In the genomic region with DNA sequence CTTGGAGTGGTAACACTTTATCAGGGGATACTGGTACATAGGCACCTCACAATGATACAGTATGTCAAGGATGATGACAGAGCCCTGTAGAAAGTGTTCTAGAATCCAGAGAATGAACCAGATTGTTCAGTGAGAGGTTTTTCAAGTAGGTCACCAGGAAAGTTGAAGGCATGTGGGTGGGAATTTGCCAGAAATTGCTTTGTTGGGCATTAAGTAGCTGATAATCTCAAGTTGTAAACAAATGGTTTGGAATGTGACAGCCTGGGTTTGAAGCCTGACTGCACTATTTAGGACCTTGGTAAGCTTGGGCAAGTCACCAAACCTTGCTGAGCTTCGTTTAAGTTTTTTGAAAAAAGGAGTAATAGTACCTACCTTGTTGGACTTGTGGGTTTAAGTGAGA, we compare ENCODE assay signal across 38 cellular contexts.
"Had no signal": no experiment of that assay in that cellular context is flagged by ENCODE, and none has a peak within 500 bp of the region (broad histone marks: within the 10 kb centered on the region; RNA-seq: fewer than 3 reads in every experiment).

No MANE protein-coding gene starts in this region.

- H3K4me3 Mint-ChIP-seq: activated B cell treated with CpG ODN at 0.5 μM for 24 hours; activated CD4-positive, alpha-beta memory T cell treated with anti-CD3 and anti-CD28 coated beads, Interleukin-2, amount 10 ng/mL, durations not matched to agents 7 days and 5 days; activated CD8-positive, alpha-beta memory T cell treated with anti-CD3 and anti-CD28 coated beads, Interleukin-2, amount 10 ng/mL, durations not matched to agents 7 days and 5 days; activated naive CD4-positive, alpha-beta T cell treated with anti-CD3 and anti-CD28 coated beads, Interleukin-2, amount 10 ng/mL, durations not matched to agents 7 days and 5 days; activated naive CD8-positive, alpha-beta T cell; activated naive CD8-positive, alpha-beta T cell treated with anti-CD3 and anti-CD28 coated beads, Interleukin-2, amount 50 U/mL, for 24 hours; central memory CD8-positive, alpha-beta T cell; T-cell; T-helper 17 cell had no signal

- H3K4me3 ChIP-seq: cardiac muscle cell, Peyer's patch had no signal

- H3K27ac Mint-ChIP-seq: activated B cell treated with CpG ODN at 0.5 μM for 24 hours; activated CD4-positive, alpha-beta memory T cell treated with anti-CD3 and anti-CD28 coated beads, Interleukin-2, amount 10 ng/mL, durations not matched to agents 7 days and 5 days; activated CD8-positive, alpha-beta memory T cell treated with anti-CD3 and anti-CD28 coated beads, Interleukin-2, amount 10 ng/mL, durations not matched to agents 7 days and 5 days; activated naive CD4-positive, alpha-beta T cell treated with anti-CD3 and anti-CD28 coated beads, Interleukin-2, amount 10 ng/mL, durations not matched to agents 7 days and 5 days; activated naive CD8-positive, alpha-beta T cell; activated naive CD8-positive, alpha-beta T cell treated with anti-CD3 and anti-CD28 coated beads, Interleukin-2, amount 50 U/mL, for 24 hours; T-cell; T-helper 17 cell had no signal

- H3K27ac ChIP-seq: cardiac muscle cell, Peyer's patch, VCaP had no signal

- H3K9me3 Mint-ChIP-seq: central memory CD8-positive, alpha-beta T cell had no signal

- H3K4me1 Mint-ChIP-seq: activated naive CD4-positive, alpha-beta T cell treated with anti-CD3 and anti-CD28 coated beads, Interleukin-2, amount 10 ng/mL, durations not matched to agents 7 days and 5 days; activated naive CD8-positive, alpha-beta T cell treated with anti-CD3 and anti-CD28 coated beads, Interleukin-2, amount 50 U/mL, for 24 hours; T-cell; T-helper 17 cell had no signal

- H3K27me3 Mint-ChIP-seq: activated B cell treated with CpG ODN at 0.5 μM for 24 hours; central memory CD8-positive, alpha-beta T cell had no signal

- H3K9me3 ChIP-seq: Peyer's patch had no signal

- DNase-seq: activated B cell treated with CpG ODN at 0.5 μM for 24 hours; activated CD4-positive, alpha-beta memory T cell treated with anti-CD3 and anti-CD28 coated beads, Interleukin-2, amount 10 ng/mL, durations not matched to agents 7 days and 5 days; activated CD4-positive, alpha-beta T cell treated with anti-CD3 and anti-CD28 coated beads for 48 hours; activated CD4-positive, CD25-positive, alpha-beta regulatory T cell treated with anti-CD3 and anti-CD28 coated beads, Interleukin-2, amount 50 U/mL, for 72 hours; activated CD8-positive, alpha-beta memory T cell treated with anti-CD3 and anti-CD28 coated beads for 24 hours; activated CD8-positive, alpha-beta memory T cell treated with anti-CD3 and anti-CD28 coated beads, Interleukin-2, amount 10 ng/mL, durations not matched to agents 7 days and 5 days; activated CD8-positive, alpha-beta memory T cell treated with anti-CD3 and anti-CD28 coated beads, Interleukin-2, amount 50 U/mL, for 48 hours; activated effector memory CD4-positive, alpha-beta T cell treated with Interleukin-2 at 50 U/mL for 16 hours; activated naive CD4-positive, alpha-beta T cell treated with anti-CD3 and anti-CD28 coated beads, Interleukin-2, amount 10 ng/mL, durations not matched to agents 7 days and 5 days; activated naive CD8-positive, alpha-beta T cell treated with anti-CD3 and anti-CD28 coated beads, Interleukin-2, amount 50 U/mL, for 24 hours; activated T-cell treated with anti-CD3 and anti-CD28 coated beads, Interleukin-2, amount 50 U/mL, for 48 hours; amniotic stem cell; aorta; Kasumi-1; KG1; MM.1S; MV-4-11; NCI-H1092; NCI-H1436 treated with DMSO at 0.1 percent for 48 hours; NCI-H1694 treated with DMSO at 0.1 percent for 48 hours; NCI-H2029 treated with DMSO at 0.1 percent for 48 hours; NCI-H2107; NCI-H2171; NCI-H510A; NCI-H526; NCI-H748 treated with DMSO at 0.1 percent for 48 hours; NK-92 treated with Interleukin-12 subunit alpha and Interleukin-12 subunit beta, amount 100 ng/mL, for 24 hours; PC-3; Peyer's patch; RPMI8226; SIG-M5; T-cell; T-helper 17 cell; T-helper 9 cell had no signal

- H3K27me3 ChIP-seq: cardiac muscle cell, Peyer's patch had no signal

- H3K36me3 ChIP-seq: cardiac muscle cell, Peyer's patch had no signal
